ENCODE assay signal across 16 cellular contexts in genomic region chr1:106921186-106921585, GRCh38.
DNase-seq lines count a peak whose midpoint lies in the region; TF ChIP-seq lines count a peak whose summit lies in the region.
"Had no signal": no experiment of that assay in that cellular context is flagged by ENCODE, and none has a peak within 500 bp of the region (broad histone marks: within the 10 kb centered on the region; RNA-seq: fewer than 3 reads in every experiment).

No MANE protein-coding gene starts in this region.

- in situ Hi-C loops in astrocyte of the cerebellum (cut with HindIII; ENCODE audit: low sequenced_read_pairs), result no loop called here

- DNase-seq in HT1080 (ENCODE audit: low read depth) (peak; percentile 36), astrocyte of the cerebellum (ENCODE audit: low read depth) (peak; percentile 9), fibroblast of pulmonary artery (ENCODE audit: low read depth) (peak; percentile 3), stromal cell of bone marrow (ENCODE audit: low read depth) (peak; percentile 13), AG20443 (ENCODE audit: low spot score) (no peak), NCI-H1105 treated with DMSO at 0.1 percent for 48 hours (lab: John Stamatoyannopoulos, UW) (no peak), NCI-H2227 (lab: John Stamatoyannopoulos, UW; ENCODE audit: unreplicated experiment) (no peak)
- DNase-seq: CD8-positive, alpha-beta T cell; NCI-H146; NCI-H2081 treated with DMSO at 0.1 percent for 48 hours; NCI-H2227 treated with DMSO at 0.1 percent for 48 hours; NCI-H69; NK-92 treated with Interleukin-12 subunit alpha and Interleukin-12 subunit beta, amount 100 ng/mL, for 24 hours; OCI-M1; SJCRH30 had no signal

- H3K4me3 ChIP-seq in astrocyte of the cerebellum (ENCODE audit: low read depth, low read length), result no peak overlapping the region
- H3K4me3 ChIP-seq in fibroblast of pulmonary artery (replicated peaks; ENCODE audit: low read depth, low read length), result no peak overlapping the region
- H3K4me3 ChIP-seq: HAP-1, SJCRH30 had no signal

- TF ChIP-seq CTCF in astrocyte of the cerebellum (IDR thresholded peaks at IDR 0.05; ENCODE audit: low read depth, low read length, missing control alignments) (no peak), fibroblast of pulmonary artery (IDR thresholded peaks at IDR 0.05; ENCODE audit: low read length, missing control alignments) (no peak)

Comparison
In these comparisons a context has a peak if more than half of its experiments do, and no peak if none do; other contexts are left out.
1. DNase-seq: peak in HT1080 (single experiment), astrocyte of the cerebellum (single experiment), fibroblast of pulmonary artery (single experiment) and stromal cell of bone marrow (single experiment); none in AG20443 (single experiment), NCI-H1105 treated with DMSO at 0.1 percent for 48 hours (single experiment) and NCI-H2227 (single experiment).